ENCODE assay signal across 14 cellular contexts in genomic region chr4:85369703-85370380, GRCh38.
DNase-seq lines count a peak whose midpoint lies in the region; ATAC-seq and TF ChIP-seq lines count a peak whose summit lies in the region.
"Had no signal": no experiment of that assay in that cellular context is flagged by ENCODE, and none has a peak within 500 bp of the region (broad histone marks: within the 10 kb centered on the region; RNA-seq: fewer than 3 reads in every experiment).

No MANE protein-coding gene starts in this region.

- H3K18ac ChIP-seq in trophoblast cell (ENCODE audit: low read length): no peak overlapping the region

- no peak overlapping the region for H3K4me2 ChIP-seq in trophoblast cell (ENCODE audit: low read length)

- peak; percentile 4 for ATAC-seq in GM21526 (IDR thresholded peaks at IDR 0.05; ENCODE audit: low FRiP score, unreplicated experiment)
- no peak for ATAC-seq in GM18520 (IDR thresholded peaks at IDR 0.05; ENCODE audit: unreplicated experiment)
- ATAC-seq: naive thymus-derived CD8-positive, alpha-beta T cell had no signal

- no peaks in the 10 kb centered on the region for H3K27me3 ChIP-seq in trophoblast cell (ENCODE audit: insufficient read depth, low read length)
- H3K27me3 ChIP-seq: right atrium auricular region had no signal

- no peak overlapping the region for H3K14ac ChIP-seq in trophoblast cell (ENCODE audit: low read length)

- H2AK5ac ChIP-seq in trophoblast cell (ENCODE audit: low read length): no peak overlapping the region

- TF ChIP-seq CTCF in GM12873 (IDR thresholded peaks at IDR 0.05; ENCODE audit: insufficient read depth, low read depth, low read length, missing control alignments) (peak; percentile 25), epithelial cell of esophagus (IDR thresholded peaks at IDR 0.05; ENCODE audit: insufficient read depth, low read depth, low read length, missing control alignments) (peak; percentile 32)

- WGBS in trophoblast cell (ENCODE audit: extremely low coverage, insufficient coverage, insufficient read length): no CpG with 5 or more reads among the region's 7 CpGs

- H3K4ac ChIP-seq in trophoblast cell (ENCODE audit: low read depth, low read length): no peak overlapping the region

- H4K12ac ChIP-seq in trophoblast cell (ENCODE audit: low read depth, low read length): no peak overlapping the region

- H3K4me1 ChIP-seq in trophoblast cell (ENCODE audit: control insufficient read depth in 1 of 2, insufficient read depth in 2 of 2, low read length in 2 of 2): no peaks in the 10 kb centered on the region
- H3K4me1 ChIP-seq: right atrium auricular region had no signal

- H3K4me3 ChIP-seq in epithelial cell of esophagus (ENCODE audit: low read length) (no peak overlapping the region), trophoblast cell (ENCODE audit: low read depth, low read length) (no peak overlapping the region)
- H3K4me3 ChIP-seq: right atrium auricular region had no signal

- no peak overlapping the region for H2AFZ ChIP-seq in trophoblast cell (ENCODE audit: insufficient read depth, low read length, poor library complexity)

- no peak overlapping the region for H3K27ac ChIP-seq in trophoblast cell (ENCODE audit: low read depth, low read length)
- H3K27ac ChIP-seq: right atrium auricular region had no signal

- H3K23ac ChIP-seq in trophoblast cell (ENCODE audit: low read length): no peak overlapping the region

- no peak overlapping the region for H3K9ac ChIP-seq in trophoblast cell (ENCODE audit: low read length)

- no peaks in the 10 kb centered on the region for H3K9me3 ChIP-seq in trophoblast cell (ENCODE audit: insufficient read depth, low read depth, low read length)
- H3K9me3 ChIP-seq: right atrium auricular region had no signal

- H3K79me1 ChIP-seq in trophoblast cell (ENCODE audit: low read length): no peaks in the 10 kb centered on the region

- H3K36me3 Mint-ChIP-seq in IgD-negative memory B cell: no peaks in the 10 kb centered on the region
- no peaks in the 10 kb centered on the region for H3K36me3 Mint-ChIP-seq in activated T-helper 1 cell treated with anti-CD3 and anti-CD28 coated beads, Interleukin-12 subunit alpha, Interleukin-12 subunit beta, Interleukin-2, Interleukin-4 antibody, amounts not matched to agents 30 ng/mL and 10 ng/mL and 1 ng/mL, durations not matched to agents 14 hours and 24 hours and 36 hours (ENCODE audit: low read depth)
- H3K36me3 Mint-ChIP-seq: activated naive CD4-positive, alpha-beta T cell treated with anti-CD3 and anti-CD28 coated beads, Interleukin-2, amount 10 ng/mL, durations not matched to agents 7 days and 5 days; naive thymus-derived CD8-positive, alpha-beta T cell had no signal

- no peak overlapping the region for H4K91ac ChIP-seq in trophoblast cell (ENCODE audit: low read depth, low read length)

- peaks cover 16 to 27% (median 27%) of the 10 kb centered on the region in 3 donors for H3K4me1 Mint-ChIP-seq in IgD-negative memory B cell
- H3K4me1 Mint-ChIP-seq in activated T-helper 1 cell treated with anti-CD3 and anti-CD28 coated beads, Interleukin-12 subunit alpha, Interleukin-12 subunit beta, Interleukin-2, Interleukin-4 antibody, amounts not matched to agents 30 ng/mL and 10 ng/mL and 1 ng/mL, durations not matched to agents 14 hours and 24 hours and 36 hours (ENCODE audit: low read depth): no peaks in the 10 kb centered on the region
- H3K4me1 Mint-ChIP-seq: activated naive CD4-positive, alpha-beta T cell treated with anti-CD3 and anti-CD28 coated beads, Interleukin-2, amount 10 ng/mL, durations not matched to agents 7 days and 5 days; naive thymus-derived CD8-positive, alpha-beta T cell had no signal

- H3K4me3 Mint-ChIP-seq in IgD-negative memory B cell: peak overlapping the region in 2 of 4 donors; percentile 22 to 88
- H3K4me3 Mint-ChIP-seq in activated T-helper 1 cell treated with anti-CD3 and anti-CD28 coated beads, Interleukin-12 subunit alpha, Interleukin-12 subunit beta, Interleukin-2, Interleukin-4 antibody, amounts not matched to agents 30 ng/mL and 10 ng/mL and 1 ng/mL, durations not matched to agents 14 hours and 24 hours and 36 hours: no peak overlapping the region
- H3K4me3 Mint-ChIP-seq: activated naive CD4-positive, alpha-beta T cell treated with anti-CD3 and anti-CD28 coated beads, Interleukin-2, amount 10 ng/mL, durations not matched to agents 7 days and 5 days; naive thymus-derived CD8-positive, alpha-beta T cell; stimulated activated naive CD8-positive, alpha-beta T cell treated with anti-CD3 and anti-CD28 coated beads, Interleukin-15, Interleukin-2, amounts not matched to agents 100 ng/mL and 50 ng/mL, for 24 hours had no signal

- no peak overlapping the region for H4K8ac ChIP-seq in trophoblast cell (ENCODE audit: low read depth, low read length)

- H3K9me3 Mint-ChIP-seq in IgD-negative memory B cell: no peaks in the 10 kb centered on the region
- H3K9me3 Mint-ChIP-seq in activated T-helper 1 cell treated with anti-CD3 and anti-CD28 coated beads, Interleukin-12 subunit alpha, Interleukin-12 subunit beta, Interleukin-2, Interleukin-4 antibody, amounts not matched to agents 30 ng/mL and 10 ng/mL and 1 ng/mL, durations not matched to agents 14 hours and 24 hours and 36 hours: no peaks in the 10 kb centered on the region
- H3K9me3 Mint-ChIP-seq: activated naive CD4-positive, alpha-beta T cell treated with anti-CD3 and anti-CD28 coated beads, Interleukin-2, amount 10 ng/mL, durations not matched to agents 7 days and 5 days had no signal

- peak overlapping the region; percentile 64 to 90 (median 83) for H3K27ac Mint-ChIP-seq in IgD-negative memory B cell
- no peak overlapping the region for H3K27ac Mint-ChIP-seq in activated T-helper 1 cell treated with anti-CD3 and anti-CD28 coated beads, Interleukin-12 subunit alpha, Interleukin-12 subunit beta, Interleukin-2, Interleukin-4 antibody, amounts not matched to agents 30 ng/mL and 10 ng/mL and 1 ng/mL, durations not matched to agents 14 hours and 24 hours and 36 hours
- H3K27ac Mint-ChIP-seq: activated naive CD4-positive, alpha-beta T cell treated with anti-CD3 and anti-CD28 coated beads, Interleukin-2, amount 10 ng/mL, durations not matched to agents 7 days and 5 days; naive thymus-derived CD8-positive, alpha-beta T cell; stimulated activated naive CD8-positive, alpha-beta T cell treated with anti-CD3 and anti-CD28 coated beads, Interleukin-15, Interleukin-2, amounts not matched to agents 100 ng/mL and 50 ng/mL, for 24 hours had no signal

- no peaks in the 10 kb centered on the region for H3K79me2 ChIP-seq in trophoblast cell (ENCODE audit: control insufficient read depth, insufficient read depth, low read length, poor library complexity)

- no peaks in the 10 kb centered on the region for H3K36me3 ChIP-seq in trophoblast cell (ENCODE audit: control insufficient read depth in 1 of 2, insufficient read depth in 2 of 2, low read length in 2 of 2)
- H3K36me3 ChIP-seq: right atrium auricular region had no signal

- DNase-seq in epithelial cell of esophagus (ENCODE audit: low read depth) (peak; percentile 4), midbrain (lab: John Stamatoyannopoulos, UW) (no peak), trophoblast cell (no peak)
- DNase-seq in activated T-helper 1 cell treated with anti-CD3 and anti-CD28 coated beads, Interleukin-12 subunit alpha, Interleukin-12 subunit beta, Interleukin-2, Interleukin-4 antibody, amounts not matched to agents 30 ng/mL and 10 ng/mL and 1 ng/mL, durations not matched to agents 14 hours and 24 hours and 36 hours (ENCODE audit: low spot score): no peak
- DNase-seq: activated CD8-positive, alpha-beta memory T cell treated with anti-CD3 and anti-CD28 coated beads for 24 hours; naive thymus-derived CD8-positive, alpha-beta T cell; stimulated activated CD4-positive, alpha-beta T cell treated with anti-CD3 and anti-CD28 coated beads, Interleukin-2, amount 100 ng/mL, for 48 hours had no signal

- H2BK12ac ChIP-seq in trophoblast cell (ENCODE audit: low read length): no peak overlapping the region

- H2BK120ac ChIP-seq in trophoblast cell (ENCODE audit: insufficient read depth, low read length, poor library complexity): no peak overlapping the region

- intact Hi-C loops in activated T-helper 1 cell treated with anti-CD3 and anti-CD28 coated beads, Interleukin-12 subunit alpha, Interleukin-12 subunit beta, Interleukin-2, Interleukin-4 antibody, amounts not matched to agents 30 ng/mL and 10 ng/mL and 1 ng/mL, durations not matched to agents 14 hours and 24 hours and 36 hours (cut with micrococcal nuclease): loop anchor here (1.0 kb wide), 1 partner anchor 223 kb away; no protein-coding TSS in a partner anchor

- no peaks in the 10 kb centered on the region for H3K27me3 Mint-ChIP-seq in IgD-negative memory B cell
- no peaks in the 10 kb centered on the region for H3K27me3 Mint-ChIP-seq in activated T-helper 1 cell treated with anti-CD3 and anti-CD28 coated beads, Interleukin-12 subunit alpha, Interleukin-12 subunit beta, Interleukin-2, Interleukin-4 antibody, amounts not matched to agents 30 ng/mL and 10 ng/mL and 1 ng/mL, durations not matched to agents 14 hours and 24 hours and 36 hours (ENCODE audit: insufficient read depth)
- H3K27me3 Mint-ChIP-seq: activated naive CD4-positive, alpha-beta T cell treated with anti-CD3 and anti-CD28 coated beads, Interleukin-2, amount 10 ng/mL, durations not matched to agents 7 days and 5 days; stimulated activated naive CD8-positive, alpha-beta T cell treated with anti-CD3 and anti-CD28 coated beads, Interleukin-15, Interleukin-2, amounts not matched to agents 100 ng/mL and 50 ng/mL, for 24 hours had no signal

- H2BK5ac ChIP-seq in trophoblast cell (ENCODE audit: low read depth, low read length, poor library complexity): no peak overlapping the region
